Comparison of ENCODE assay signal across 28 cellular contexts in genomic region chr10:109127363-109127762, GRCh38.
"Had no signal": no experiment of that assay in that cellular context is flagged by ENCODE, and none has a peak within 500 bp of the region (broad histone marks: within the 10 kb centered on the region; RNA-seq: fewer than 3 reads in every experiment).

No MANE protein-coding gene starts in this region.

- H3K27me3 ChIP-seq: neutrophil, pancreas, spleen, suprapubic skin, testis, tibial artery, transverse colon, upper lobe of right lung, uterus had no signal

- FAIRE-seq: pancreas had no signal

- H3K36me3 ChIP-seq: neutrophil, pancreas, spleen, suprapubic skin, tibial artery, transverse colon, upper lobe of right lung, uterus had no signal

- DNase-seq: naive thymus-derived CD8-positive, alpha-beta T cell; nephron progenitor cell; nucleus accumbens; pancreas; psoas muscle; right cardiac atrium; spleen; stimulated activated CD4-positive, alpha-beta T cell treated with anti-CD3 and anti-CD28 coated beads, Interleukin-12 subunit alpha, Interleukin-12 subunit beta, amount 100 ng/mL, for 4 hours; stimulated activated CD4-positive, alpha-beta T cell treated with anti-CD3 and anti-CD28 coated beads, Interleukin-1b, Interleukin-23, amount 100 ng/mL, for 48 hours; stimulated activated CD4-positive, alpha-beta T cell treated with anti-CD3 and anti-CD28 coated beads, Interleukin-4, amount 100 ng/mL, for 1 hour; stimulated activated CD4-positive, alpha-beta T cell treated with anti-CD3 and anti-CD28 coated beads, Interleukin-4, amount 100 ng/mL, for 4 hours; stimulated activated CD8-positive, alpha-beta memory T cell treated with anti-CD3 and anti-CD28 coated beads, Interleukin-4, amount 100 ng/mL, for 48 hours; stimulated activated naive CD4-positive, alpha-beta T cell; stimulated activated naive CD8-positive, alpha-beta T cell treated with anti-CD3 and anti-CD28 coated beads, Interleukin-15, amount 100 ng/mL, for 72 hours; stimulated activated naive CD8-positive, alpha-beta T cell treated with anti-CD3 and anti-CD28 coated beads, Interleukin-15, Interleukin-2, amounts not matched to agents 100 U/mL and 50 U/mL, for 24 hours; substantia nigra; testis; tibial artery; transverse colon; upper lobe of right lung; uterus had no signal

- H3K4me2 ChIP-seq: smooth muscle cell had no signal

- H3K4me1 ChIP-seq: pancreas, psoas muscle, spleen, suprapubic skin, testis, tibial artery, transverse colon, upper lobe of right lung, uterus had no signal

- H3K9me3 ChIP-seq: neutrophil, pancreas, psoas muscle, testis, tibial artery, transverse colon, upper lobe of right lung, uterus had no signal

- ATAC-seq: naive thymus-derived CD8-positive, alpha-beta T cell; natural killer cell treated with Interleukin-12 subunit alpha and Interleukin-12 subunit beta and Interleukin-15 and Interleukin-18, amount 100 ng/mL, for 72 hours; pancreas; psoas muscle; right cardiac atrium; sciatic nerve; stimulated activated memory B cell treated with anti-CD40 and anti-IgM and Interleukin-4, amounts not matched to agents 10 μg/mL and 1 μg/mL and 100 μg/mL, for 72 hours; stimulated activated naive CD8-positive, alpha-beta T cell treated with anti-CD3 and anti-CD28 coated beads, Interleukin-15, amount 100 ng/mL, for 72 hours; stimulated activated naive CD8-positive, alpha-beta T cell treated with anti-CD3 and anti-CD28 coated beads, Interleukin-15, Interleukin-2, amounts not matched to agents 100 U/mL and 50 U/mL, for 24 hours; upper lobe of right lung had no signal

- H3K4me3 ChIP-seq: pancreas, psoas muscle, skin epidermis, smooth muscle cell, spleen, suprapubic skin, testis, tibial artery, transverse colon, upper lobe of right lung, uterus had no signal

- H3K27ac ChIP-seq: neutrophil, pancreas, psoas muscle, skin epidermis, spleen, suprapubic skin, testis, tibial artery, transverse colon, upper lobe of right lung, uterus had no signal
